ENCODE assay signal across 8 cellular contexts in the genomic region with DNA sequence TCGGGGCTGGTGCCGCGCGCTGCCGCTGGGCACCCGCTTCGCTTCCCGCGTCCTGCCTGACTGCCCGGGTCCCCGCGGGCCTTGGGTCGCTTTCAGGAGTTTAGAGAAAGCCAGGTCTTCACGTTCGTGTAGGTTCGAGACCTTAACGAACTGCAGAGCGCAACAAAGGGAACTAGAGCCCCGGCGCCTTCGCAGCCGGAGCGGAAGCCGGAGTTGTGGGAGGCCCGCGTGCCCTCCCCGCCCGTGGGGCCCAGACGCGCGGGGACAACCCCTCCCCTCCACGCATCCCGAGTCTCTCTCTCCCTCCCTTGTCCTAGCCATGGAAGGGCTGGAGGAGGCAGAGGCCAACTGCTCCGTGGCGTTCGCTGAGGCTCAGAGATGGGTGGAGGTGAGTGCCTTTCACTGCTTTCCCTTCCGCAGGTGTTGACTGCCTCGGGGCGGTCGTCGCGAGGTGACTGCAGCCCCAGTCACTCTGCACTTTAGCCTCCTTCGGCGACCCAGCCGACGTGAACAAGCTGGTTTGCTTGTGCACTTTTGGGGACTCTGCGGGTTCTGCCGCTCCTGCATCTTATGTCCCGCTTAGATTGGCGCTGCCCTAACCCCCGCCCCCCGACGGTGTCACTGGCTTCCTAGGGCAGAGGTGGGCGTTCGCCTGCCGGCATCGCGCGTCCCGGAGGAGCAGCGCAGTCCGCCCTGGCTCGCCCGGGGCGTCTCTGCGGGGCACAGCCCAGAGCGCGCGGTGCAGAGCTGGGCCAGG. TPM values are rescaled to one million over a fixed set of nuclear protein-coding genes. Genes with fewer than 3 reads are reported as not detected.
DNase-seq lines count a peak whose midpoint lies in the region; ATAC-seq and TF ChIP-seq lines count a peak whose summit lies in the region.

No MANE protein-coding gene starts in this region.

- DNase-seq in AG09309 (ENCODE audit: low read depth) (no peak), PC-9 (peak; percentile 42 to 47), glomerular visceral epithelial cell (ENCODE audit: extremely low spot score) (peak; percentile 50), ovary (peak; percentile 19 to 52 (median 31)), NCI-H1048 (lab: John Stamatoyannopoulos, UW) (no peak)
- DNase-seq in activated effector memory CD4-positive, alpha-beta T cell treated with Interleukin-2 at 50 U/mL for 16 hours: peak; percentile 48

- TF ChIP-seq POLR2A in GM18951 (IDR thresholded peaks at IDR 0.05; ENCODE audit: extremely low read depth, insufficient read depth, insufficient read length) (peak; percentile 39), ovary (IDR thresholded peaks at IDR 0.05) (no peak)

- ATAC-seq in HG03108 (IDR thresholded peaks at IDR 0.05; ENCODE audit: unreplicated experiment): peak; percentile 46

- CTCF ChIA-PET in PC-9 (lab: Charles Lee): no interaction called here

- peak overlapping the region; percentile 96 for H2AFZ ChIP-seq in PC-9

- no peaks in the 10 kb centered on the region for H3K9me3 ChIP-seq in PC-9 (ENCODE audit: insufficient read depth, low read depth)
- no peaks in the 10 kb centered on the region for H3K9me3 ChIP-seq in ovary

- WGBS in ovary, 3 donors: 0 to 2% (median 1%) methylated on average over 35 to 69 of the region's 69 CpGs

- no peak for TF ChIP-seq CTCF in AG09309 (IDR thresholded peaks at IDR 0.05; ENCODE audit: control insufficient read depth, insufficient read depth, low read depth, low read length, missing control alignments)
- no peak for TF ChIP-seq CTCF in PC-9 (conservative IDR thresholded peaks at IDR 0.05)
- no peak for TF ChIP-seq CTCF in ovary (IDR thresholded peaks at IDR 0.05)

- peak overlapping the region; percentile 87 for H3K4me2 ChIP-seq in PC-9

- peak overlapping the region; percentile 96 for H3K4me3 ChIP-seq in AG09309 (ENCODE audit: control insufficient read depth, low read depth, low read length)
- H3K4me3 ChIP-seq in PC-9: peak overlapping the region; percentile 83
- peak overlapping the region; percentile 51 for H3K4me3 ChIP-seq in ovary

- no peaks in the 10 kb centered on the region for H3K36me3 ChIP-seq in PC-9 (ENCODE audit: low read depth)
- no peaks in the 10 kb centered on the region for H3K36me3 ChIP-seq in ovary

- H3K9me2 ChIP-seq in PC-9 (ENCODE audit: insufficient read depth): no peaks in the 10 kb centered on the region

- peaks cover 5% of the 10 kb centered on the region; the same call in 1 of the 2 replicates for H3F3A ChIP-seq in PC-9 (ENCODE audit: insufficient read depth, low read depth)

- TF ChIP-seq EP300 in ovary (IDR thresholded peaks at IDR 0.05): no peak

- no peaks in the 10 kb centered on the region for H3K79me2 ChIP-seq in PC-9 (ENCODE audit: low read depth)

- POLR2A ChIA-PET in PC-9 (lab: Charles Lee; ENCODE audit: unreplicated experiment): interaction anchor here (0.6 kb wide), 1 partner anchor 1955 kb away, joined by 3 read pairs; no protein-coding TSS in a partner anchor

- H3K27me3 ChIP-seq in PC-9 (ENCODE audit: insufficient read depth, low read depth) (no peaks in the 10 kb centered on the region), ovary (no peaks in the 10 kb centered on the region)

- in situ Hi-C loops in GM18951 (cut with MboI; ENCODE audit: low sequenced_read_pairs, unreplicated experiment): no loop called here

- H3K27ac ChIP-seq in PC-9 (no peak overlapping the region), ovary (peak overlapping the region in 1 of 2 donors; percentile 90)

- intact Hi-C loops in PC-9 (cut with micrococcal nuclease; ENCODE audit: unreplicated experiment): loop anchor here (5.0 kb wide), 1 partner anchor 154 kb away; a partner anchor contains a TSS
- intact Hi-C loops in ovary (cut with DNase I): no loop called here

- H4K20me1 ChIP-seq in PC-9 (ENCODE audit: insufficient read depth): no peaks in the 10 kb centered on the region

- peaks cover 7% of the 10 kb centered on the region; the same call in 1 of the 2 replicates for H3K4me1 ChIP-seq in PC-9 (replicated peaks; ENCODE audit: insufficient read depth)
- no peaks in the 10 kb centered on the region for H3K4me1 ChIP-seq in ovary (ENCODE audit: insufficient read depth)

- BruUV-seq in PC-9 (replicated peaks; lab: Mats Ljungman, UMichigan): TSS peak; percentile 58

RNA-seq across cellular contexts. Expression of a gene that starts 0.4 kb away (rescaled TPM):
- total RNA-seq in PC-9 (2021) (92.8 and 93.0 TPM in 2 replicates), ovary (10 to 100 TPM in 6 of 7 donors, 1 to 10 TPM in 1; 9.6 to 60.7 (median 26.5) TPM)
- polyA plus RNA-seq in ovary: 10 to 100 TPM; 14.4 to 20.1 TPM

Comparison
In these comparisons a context has a peak if more than half of its experiments do, and no peak if none do; other contexts are left out.
1. DNase-seq: peak in PC-9 (2 of 2), activated effector memory CD4-positive, alpha-beta T cell treated with Interleukin-2 at 50 U/mL for 16 hours (single experiment), glomerular visceral epithelial cell (single experiment) and ovary (5 of 5); none in AG09309 (single experiment) and NCI-H1048 (single experiment).
2. Peak in every context shown above with its lines, with median percentiles within 50 percentile points of each other: H3K4me3 ChIP-seq.